20 cellular contexts compared by ENCODE assay signal in the genomic region with DNA sequence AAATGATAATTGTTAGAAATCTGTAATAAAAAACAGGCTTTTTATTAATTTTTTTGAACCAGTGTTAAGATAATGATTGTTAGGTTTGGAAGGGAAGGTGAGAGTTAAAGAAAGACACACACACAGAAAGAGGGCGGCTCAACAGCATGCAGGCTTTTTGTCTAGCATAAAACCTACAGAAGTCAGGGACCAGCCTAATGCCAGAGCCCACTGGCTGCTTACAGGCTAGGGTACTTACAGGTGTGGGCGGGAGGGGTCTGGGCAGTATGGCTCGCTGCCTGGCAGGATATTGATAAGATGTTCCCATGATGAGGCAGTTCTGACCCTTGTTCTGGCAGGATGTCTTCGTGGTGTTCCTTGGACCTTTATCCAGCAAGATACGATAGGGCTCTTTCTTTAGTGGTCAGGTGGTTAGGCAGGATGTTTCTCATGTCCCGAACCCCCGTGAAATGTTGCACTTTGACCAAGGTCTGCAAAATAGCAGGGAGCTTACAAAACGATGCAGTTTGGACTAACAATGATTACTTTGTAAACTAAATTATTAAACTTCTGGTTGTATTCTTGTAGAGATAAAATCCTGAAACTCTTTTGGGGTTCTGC.
A peak's percentile ranks its signal among the peaks of the same experiment; 100 is the strongest.
DNase-seq lines count a peak whose midpoint lies in the region; ATAC-seq, FAIRE-seq and TF ChIP-seq lines count a peak whose summit lies in the region.
"Had no signal": no experiment of that assay in that cellular context is flagged by ENCODE, and none has a peak within 500 bp of the region (broad histone marks: within the 10 kb centered on the region; RNA-seq: fewer than 3 reads in every experiment).

No MANE protein-coding gene starts in this region.

- intact Hi-C loops in left ventricle myocardium superior (cut with micrococcal nuclease), result no loop called here
- intact Hi-C loops in left ventricle myocardium inferior (cut with micrococcal nuclease), result no loop called here
- intact Hi-C loops in HepG2 (cut with micrococcal nuclease; ENCODE audit: unreplicated experiment), result no loop called here

- H2AFZ ChIP-seq in HepG2 (ENCODE audit: low read length), result no peak overlapping the region

- no peak overlapping the region for H3K4me3 Mint-ChIP-seq in activated T-helper 17 cell treated with anti-CD3 and anti-CD28 coated beads, Interleukin-2, amount 50 U/mL, for 72 hours
- H3K4me3 Mint-ChIP-seq: HFFc6 had no signal

- no peaks in the 10 kb centered on the region for H3K27me3 Mint-ChIP-seq in activated T-helper 17 cell treated with anti-CD3 and anti-CD28 coated beads, Interleukin-2, amount 50 U/mL, for 72 hours

- CTCF ChIA-PET in HepG2 (lab: Yijun Ruan, JAX; ENCODE audit: low intra/inter-chr PET ratio, low total read pairs), result no interaction called here

- FAIRE-seq in HepG2 (lab: Jason Lieb, UNC) (peak; percentile 28), small intestine (lab: Jason Lieb, UNC) (no peak)
- FAIRE-seq: A549, GM12891, GM18507, H1 had no signal

- no peaks in the 10 kb centered on the region for H3K9me3 Mint-ChIP-seq in activated T-helper 17 cell treated with anti-CD3 and anti-CD28 coated beads, Interleukin-2, amount 50 U/mL, for 72 hours
- H3K9me3 Mint-ChIP-seq: HFFc6 had no signal

- ATAC-seq in left ventricle myocardium superior, result peak; percentile 54
- ATAC-seq in activated T-helper 17 cell treated with anti-CD3 and anti-CD28 coated beads, Interleukin-2, amount 50 U/mL, for 72 hours (replicated peaks), result no peak
- peak; percentile 86 for ATAC-seq in HepG2
- no peak for ATAC-seq in GM21786 (IDR thresholded peaks at IDR 0.05; ENCODE audit: unreplicated experiment)
- ATAC-seq: A549 had no signal

- no peaks in the 10 kb centered on the region for H3K79me2 ChIP-seq in HepG2 (ENCODE audit: insufficient read depth, low read length)

- TF ChIP-seq EP300 in HepG2 (IDR thresholded peaks at IDR 0.05; ENCODE audit: low read depth in 2 of 2, low read length in 2 of 2) (0 out of 4 replicates have a peak, but pooled peaks of 1 of the 2 experiments have one; percentile 16), HepG2 (CRISPR knock-in tag; IDR thresholded peaks at IDR 0.05; ENCODE audit: borderline replicate concordance) (no peak)

- peak overlapping the region; percentile 44 for H3K4me2 ChIP-seq in HepG2 (ENCODE audit: low read depth, low read length)
- H3K4me2 ChIP-seq: A549; BLaER1 treated with 17β-estradiol and CSF1 and Interleukin-3, amounts not matched to agents 10 nM and 100 nM had no signal

- peaks cover 78% of the 10 kb centered on the region for H3K36me3 Mint-ChIP-seq in activated T-helper 17 cell treated with anti-CD3 and anti-CD28 coated beads, Interleukin-2, amount 50 U/mL, for 72 hours (ENCODE audit: low read depth)

- H3K4me1 ChIP-seq in left ventricle myocardium inferior (peaks cover 8% of the 10 kb centered on the region), HepG2 (ENCODE audit: insufficient read depth, low read length) (peaks cover 16% of the 10 kb centered on the region), small intestine (ENCODE audit: control insufficient read depth in 2 of 2, insufficient read depth in 1 of 2, low read depth in 1 of 2, low read length in 1 of 2) (no peaks in the 10 kb centered on the region)

- H3K4me3 ChIP-seq in left ventricle myocardium inferior, result no peak overlapping the region
- H3K4me3 ChIP-seq in HepG2 (replicated peaks in 1 of 3; ENCODE audit: insufficient read depth in 1 of 3, low read depth in 2 of 3, low read length in 3 of 3), result 0 out of 6 replicates have a peak overlapping the region, but pooled peaks of 1 of the 3 experiments have one; percentile 9
- no peak overlapping the region for H3K4me3 ChIP-seq in small intestine (ENCODE audit: low read depth in 1 of 2, low read length in 2 of 2)
- H3K4me3 ChIP-seq: A549; BLaER1 treated with 17β-estradiol and CSF1 and Interleukin-3, amounts not matched to agents 10 nM and 100 nM had no signal

- POLR2A ChIA-PET in HepG2 (lab: Yijun Ruan, JAX), result no interaction called here

- H3K36me3 ChIP-seq in left ventricle myocardium inferior (peaks cover 52% of the 10 kb centered on the region), HepG2 (replicated peaks in 1 of 2; ENCODE audit: control insufficient read depth in 1 of 2, insufficient read depth in 2 of 2, low read length in 2 of 2) (peaks cover 0 to 5% of the 10 kb centered on the region in 2 experiments; a peak in 1 of 5 replicates), small intestine (ENCODE audit: control insufficient read depth in 2 of 2, insufficient read depth in 2 of 2, low read length in 2 of 2) (peaks cover 2 to 4% of the 10 kb centered on the region in 2 donors)

- TF ChIP-seq CTCF in left ventricle myocardium inferior (IDR thresholded peaks at IDR 0.05; ENCODE audit: borderline replicate concordance) (no peak), HepG2 (CRISPR knock-in tag; IDR thresholded peaks at IDR 0.05) (no peak)

- TF ChIP-seq RAD21 in HepG2 (CRISPR knock-in tag; IDR thresholded peaks at IDR 0.05), result no peak

- H4K20me1 ChIP-seq in HepG2 (ENCODE audit: insufficient read depth, low read length), result no peaks in the 10 kb centered on the region
- H4K20me1 ChIP-seq: BLaER1 treated with 17β-estradiol and CSF1 and Interleukin-3, amounts not matched to agents 10 nM and 100 nM had no signal

- no peak overlapping the region for H3K9ac ChIP-seq in HepG2 (ENCODE audit: insufficient read depth, low read depth, low read length)
- H3K9ac ChIP-seq: BLaER1 treated with 17β-estradiol and CSF1 and Interleukin-3, amounts not matched to agents 10 nM and 100 nM had no signal

- DNase-seq in left ventricle myocardium superior (no peak), left ventricle myocardium inferior (no peak), HepG2 (ENCODE audit: low spot score) (peak; percentile 53), small intestine (peak; percentile 88), NCI-H446 (lab: John Stamatoyannopoulos, UW) (no peak), mesenteric fat pad (ENCODE audit: low spot score) (no peak)
- DNase-seq: GF-D8; HFFc6; Kasumi-1; NCI-H187; NCI-H446 treated with DMSO at 0.1 percent for 48 hours; NK-92 treated with Interleukin-12 subunit alpha and Interleukin-12 subunit beta, amount 100 ng/mL, for 24 hours; SIG-M5 had no signal

- in situ Hi-C loops in HepG2 (cut with HindIII; ENCODE audit: extremely low pct_ligation_motif_present, low pct_unique_long_range_greater_than_20kb), result no loop called here

- H3K27ac ChIP-seq in left ventricle myocardium inferior (replicated peaks) (no peak overlapping the region), HepG2 (ENCODE audit: extremely low read length, insufficient read depth, low read length) (peak overlapping the region; percentile 66), small intestine (ENCODE audit: low read depth in 1 of 2, low read length in 1 of 2) (no peak overlapping the region)
- H3K27ac ChIP-seq: A549; BLaER1 treated with 17β-estradiol and CSF1 and Interleukin-3, amounts not matched to agents 10 nM and 100 nM had no signal

- H3K27me3 ChIP-seq in left ventricle myocardium inferior (ENCODE audit: low read depth) (no peaks in the 10 kb centered on the region), HepG2 (ENCODE audit: control insufficient read depth in 1 of 2, insufficient read depth in 2 of 2, low read length in 2 of 2) (no peaks in the 10 kb centered on the region), small intestine (ENCODE audit: control insufficient read depth in 2 of 2, insufficient read depth in 2 of 2, low read length in 2 of 2) (no peaks in the 10 kb centered on the region)
- H3K27me3 ChIP-seq: BLaER1 treated with 17β-estradiol and CSF1 and Interleukin-3, amounts not matched to agents 10 nM and 100 nM had no signal

- peak overlapping the region; percentile 19 for H3K27ac Mint-ChIP-seq in activated T-helper 17 cell treated with anti-CD3 and anti-CD28 coated beads, Interleukin-2, amount 50 U/mL, for 72 hours
- H3K27ac Mint-ChIP-seq: HFFc6 had no signal

- TF ChIP-seq POLR2A in HepG2 (IDR thresholded peaks at IDR 0.05; ENCODE audit: insufficient read depth in 1 of 2, low read depth in 2 of 2, low read length in 2 of 2), result no peak

- no peaks in the 10 kb centered on the region for H3K4me1 Mint-ChIP-seq in activated T-helper 17 cell treated with anti-CD3 and anti-CD28 coated beads, Interleukin-2, amount 50 U/mL, for 72 hours

- H3K9me3 ChIP-seq in left ventricle myocardium inferior (replicated peaks) (no peaks in the 10 kb centered on the region), HepG2 (ENCODE audit: low read length) (no peaks in the 10 kb centered on the region), small intestine (ENCODE audit: control insufficient read depth, low read depth) (no peaks in the 10 kb centered on the region)
- H3K9me3 ChIP-seq: A549 had no signal

- WGBS in HepG2 (ENCODE audit: low lambda C conversion rate), result 19% methylated on average over 8 of the region's 8 CpGs
- 10 to 55% (median 35%) methylated on average over 8 of the region's 8 CpGs for WGBS in small intestine, 3 donors

- BruUV-seq in HepG2 (replicated peaks; lab: Mats Ljungman, UMichigan), result no TSS peak

TF ChIP-seq in HepG2, 621 proteins besides CTCF, POLR2A, EP300 and RAD21 (continues in another document):
- TF ChIP-seq HOMEZ (CRISPR knock-in tag; IDR thresholded peaks at IDR 0.05; ENCODE audit: low read depth) (peak; percentile 53; the same call in 1 of the 2 replicates), ZNF101 (CRISPR knock-in tag; IDR thresholded peaks at IDR 0.05; ENCODE audit: borderline replicate concordance, low read depth) (no peak)
- TF ChIP-seq, protein P1, sequence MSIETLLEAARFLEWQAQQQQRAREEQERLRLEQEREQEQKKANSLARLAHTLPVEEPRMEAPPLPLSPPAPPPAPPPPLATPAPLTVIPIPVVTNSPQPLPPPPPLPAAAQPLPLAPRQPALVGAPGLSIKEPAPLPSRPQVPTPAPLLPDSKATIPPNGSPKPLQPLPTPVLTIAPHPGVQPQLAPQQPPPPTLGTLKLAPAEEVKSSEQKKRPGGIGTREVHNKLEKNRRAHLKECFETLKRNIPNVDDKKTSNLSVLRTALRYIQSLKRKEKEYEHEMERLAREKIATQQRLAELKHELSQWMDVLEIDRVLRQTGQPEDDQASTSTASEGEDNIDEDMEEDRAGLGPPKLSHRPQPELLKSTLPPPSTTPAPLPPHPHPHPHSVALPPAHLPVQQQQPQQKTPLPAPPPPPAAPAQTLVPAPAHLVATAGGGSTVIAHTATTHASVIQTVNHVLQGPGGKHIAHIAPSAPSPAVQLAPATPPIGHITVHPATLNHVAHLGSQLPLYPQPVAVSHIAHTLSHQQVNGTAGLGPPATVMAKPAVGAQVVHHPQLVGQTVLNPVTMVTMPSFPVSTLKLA (IDR thresholded peaks at IDR 0.05), result no peak

Comparison
In these comparisons a context has a peak if more than half of its experiments do, and no peak if none do; other contexts are left out.
1. ATAC-seq: peak in left ventricle myocardium superior (single experiment) and HepG2 (single experiment); none in activated T-helper 17 cell treated with anti-CD3 and anti-CD28 coated beads, Interleukin-2, amount 50 U/mL, for 72 hours (single experiment) and GM21786 (single experiment).
2. DNase-seq: peak in HepG2 (single experiment) and small intestine (single experiment); none in left ventricle myocardium superior (single experiment), left ventricle myocardium inferior (single experiment), NCI-H446 (0 of 2) and mesenteric fat pad (single experiment).